1 cellular context compared by ENCODE assay signal in genomic region chr21:38221594-38221993, GRCh38.
TF ChIP-seq lines count a peak whose summit lies in the region.

No MANE protein-coding gene starts in this region.

TF ChIP-seq in HepG2, 621 proteins besides CTCF, POLR2A, EP300 and RAD21 (continued from another document):
- TF ChIP-seq, protein P1, sequence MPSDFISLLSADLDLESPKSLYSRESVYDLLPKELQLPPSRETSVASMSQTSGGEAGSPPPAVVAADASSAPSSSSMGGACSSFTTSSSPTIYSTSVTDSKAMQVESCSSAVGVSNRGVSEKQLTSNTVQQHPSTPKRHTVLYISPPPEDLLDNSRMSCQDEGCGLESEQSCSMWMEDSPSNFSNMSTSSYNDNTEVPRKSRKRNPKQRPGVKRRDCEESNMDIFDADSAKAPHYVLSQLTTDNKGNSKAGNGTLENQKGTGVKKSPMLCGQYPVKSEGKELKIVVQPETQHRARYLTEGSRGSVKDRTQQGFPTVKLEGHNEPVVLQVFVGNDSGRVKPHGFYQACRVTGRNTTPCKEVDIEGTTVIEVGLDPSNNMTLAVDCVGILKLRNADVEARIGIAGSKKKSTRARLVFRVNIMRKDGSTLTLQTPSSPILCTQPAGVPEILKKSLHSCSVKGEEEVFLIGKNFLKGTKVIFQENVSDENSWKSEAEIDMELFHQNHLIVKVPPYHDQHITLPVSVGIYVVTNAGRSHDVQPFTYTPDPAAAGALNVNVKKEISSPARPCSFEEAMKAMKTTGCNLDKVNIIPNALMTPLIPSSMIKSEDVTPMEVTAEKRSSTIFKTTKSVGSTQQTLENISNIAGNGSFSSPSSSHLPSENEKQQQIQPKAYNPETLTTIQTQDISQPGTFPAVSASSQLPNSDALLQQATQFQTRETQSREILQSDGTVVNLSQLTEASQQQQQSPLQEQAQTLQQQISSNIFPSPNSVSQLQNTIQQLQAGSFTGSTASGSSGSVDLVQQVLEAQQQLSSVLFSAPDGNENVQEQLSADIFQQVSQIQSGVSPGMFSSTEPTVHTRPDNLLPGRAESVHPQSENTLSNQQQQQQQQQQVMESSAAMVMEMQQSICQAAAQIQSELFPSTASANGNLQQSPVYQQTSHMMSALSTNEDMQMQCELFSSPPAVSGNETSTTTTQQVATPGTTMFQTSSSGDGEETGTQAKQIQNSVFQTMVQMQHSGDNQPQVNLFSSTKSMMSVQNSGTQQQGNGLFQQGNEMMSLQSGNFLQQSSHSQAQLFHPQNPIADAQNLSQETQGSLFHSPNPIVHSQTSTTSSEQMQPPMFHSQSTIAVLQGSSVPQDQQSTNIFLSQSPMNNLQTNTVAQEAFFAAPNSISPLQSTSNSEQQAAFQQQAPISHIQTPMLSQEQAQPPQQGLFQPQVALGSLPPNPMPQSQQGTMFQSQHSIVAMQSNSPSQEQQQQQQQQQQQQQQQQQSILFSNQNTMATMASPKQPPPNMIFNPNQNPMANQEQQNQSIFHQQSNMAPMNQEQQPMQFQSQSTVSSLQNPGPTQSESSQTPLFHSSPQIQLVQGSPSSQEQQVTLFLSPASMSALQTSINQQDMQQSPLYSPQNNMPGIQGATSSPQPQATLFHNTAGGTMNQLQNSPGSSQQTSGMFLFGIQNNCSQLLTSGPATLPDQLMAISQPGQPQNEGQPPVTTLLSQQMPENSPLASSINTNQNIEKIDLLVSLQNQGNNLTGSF (CRISPR knock-in tag; IDR thresholded peaks at IDR 0.05): no peak
- no peak for TF ChIP-seq ZNF335 (CRISPR knock-in tag; IDR thresholded peaks at IDR 0.05)
- TF ChIP-seq ZNF33B (CRISPR knock-in tag; IDR thresholded peaks at IDR 0.05): no peak
- TF ChIP-seq ZNF33A (CRISPR knock-in tag; IDR thresholded peaks at IDR 0.05; ENCODE audit: borderline replicate concordance): no peak
- no peak for TF ChIP-seq GLI4 (CRISPR knock-in tag; IDR thresholded peaks at IDR 0.05; ENCODE audit: borderline replicate concordance)
- no peak for TF ChIP-seq ZNF737 (CRISPR knock-in tag; IDR thresholded peaks at IDR 0.05; ENCODE audit: borderline replicate concordance)
- TF ChIP-seq PCBP1 (IDR thresholded peaks at IDR 0.05; ENCODE audit: borderline replicate concordance, low read depth, low read length): no peak
- TF ChIP-seq, protein P2, sequence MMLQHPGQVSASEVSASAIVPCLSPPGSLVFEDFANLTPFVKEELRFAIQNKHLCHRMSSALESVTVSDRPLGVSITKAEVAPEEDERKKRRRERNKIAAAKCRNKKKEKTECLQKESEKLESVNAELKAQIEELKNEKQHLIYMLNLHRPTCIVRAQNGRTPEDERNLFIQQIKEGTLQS (CRISPR knock-in tag; IDR thresholded peaks at IDR 0.05): no peak
- no peak for TF ChIP-seq MLLT10 (CRISPR knock-in tag; IDR thresholded peaks at IDR 0.05)
- TF ChIP-seq ZNF121 (CRISPR knock-in tag; IDR thresholded peaks at IDR 0.05): no peak
- no peak for TF ChIP-seq ZNF460 (CRISPR knock-in tag; IDR thresholded peaks at IDR 0.05; ENCODE audit: borderline replicate concordance)
- TF ChIP-seq KLF13 (CRISPR knock-in tag; IDR thresholded peaks at IDR 0.05): no peak
- TF ChIP-seq, protein P3, sequence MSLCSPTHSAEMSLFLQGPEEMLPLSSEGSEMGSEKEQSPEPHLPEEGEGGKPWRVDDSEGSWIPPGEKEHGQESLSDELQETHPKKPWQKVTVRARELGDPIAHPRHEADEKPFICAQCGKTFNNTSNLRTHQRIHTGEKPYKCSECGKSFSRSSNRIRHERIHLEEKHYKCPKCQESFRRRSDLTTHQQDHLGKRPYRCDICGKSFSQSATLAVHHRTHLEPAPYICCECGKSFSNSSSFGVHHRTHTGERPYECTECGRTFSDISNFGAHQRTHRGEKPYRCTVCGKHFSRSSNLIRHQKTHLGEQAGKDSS (CRISPR knock-in tag; IDR thresholded peaks at IDR 0.05; ENCODE audit: borderline replicate concordance, low read depth): no peak
- TF ChIP-seq ARNTL (CRISPR knock-in tag; IDR thresholded peaks at IDR 0.05): no peak
- no peak for TF ChIP-seq ZNF703 (CRISPR knock-in tag; IDR thresholded peaks at IDR 0.05; ENCODE audit: borderline replicate concordance)
- no peak for TF ChIP-seq KLF11 (CRISPR knock-in tag; IDR thresholded peaks at IDR 0.05)
